ENCODE assay signal across 23 cellular contexts in the genomic region with DNA sequence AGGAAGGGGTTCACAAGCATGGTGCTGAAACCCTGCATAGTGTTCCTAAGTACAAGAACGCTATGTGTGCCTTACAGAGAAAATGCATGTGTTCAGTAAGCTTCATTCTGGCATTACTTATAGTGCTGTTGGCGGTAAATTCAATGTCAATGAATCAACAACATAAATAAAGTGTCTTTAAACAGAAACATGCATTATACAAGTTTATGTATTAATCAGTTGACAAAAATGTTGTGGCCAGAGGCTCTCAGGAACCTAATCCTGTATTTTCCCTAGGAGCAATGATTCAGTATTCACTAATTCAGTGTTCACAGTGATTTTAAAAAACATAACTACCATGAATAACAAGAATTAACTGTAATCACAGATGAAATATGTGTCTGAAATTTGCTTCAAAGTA. TPM values are rescaled to one million over a fixed set of nuclear protein-coding genes. Genes with fewer than 3 reads are reported as not detected.
DNase-seq lines count a peak whose midpoint lies in the region; ATAC-seq lines count a peak whose summit lies in the region.
"Had no signal": no experiment of that assay in that cellular context is flagged by ENCODE, and none has a peak within 500 bp of the region (broad histone marks: within the 10 kb centered on the region; RNA-seq: fewer than 3 reads in every experiment).

No MANE protein-coding gene starts in this region.

- peak; percentile 53 for DNase-seq in Daoy (ENCODE audit: low read depth)
- DNase-seq in RPMI7951 (ENCODE audit: low read depth) = peak; percentile 29
- DNase-seq in dedifferentiated amniotic fluid mesenchymal stem cell (ENCODE audit: extremely low spot score) = peak; percentile 53
- DNase-seq in iris pigment epithelial cell (ENCODE audit: low read depth) = peak; percentile 91
- no peak for DNase-seq in epidermal melanocyte (ENCODE audit: insufficient read length, low spot score)
- DNase-seq in stimulated activated naive CD8-positive, alpha-beta T cell treated with anti-CD3 and anti-CD28 coated beads, Interleukin-15, Interleukin-2, amounts not matched to agents 100 U/mL and 50 U/mL, for 24 hours = no peak
- no peak for DNase-seq in NCI-H748 treated with DMSO at 0.1 percent for 48 hours (lab: John Stamatoyannopoulos, UW)
- DNase-seq: activated CD4-positive, alpha-beta memory T cell treated with anti-CD3 and anti-CD28 coated beads, Interleukin-2, amount 10 ng/mL, durations not matched to agents 7 days and 5 days; BE2C; hippocampal formation; left ventricle myocardium superior; naive B cell; NCI-H1436; SK-N-SH; stimulated activated CD8-positive, alpha-beta memory T cell treated with anti-CD3 and anti-CD28 coated beads, Interleukin-4, amount 100 ng/mL, for 48 hours; T-helper 17 cell had no signal

- no peak for ATAC-seq in stimulated activated naive CD8-positive, alpha-beta T cell treated with anti-CD3 and anti-CD28 coated beads, Interleukin-15, Interleukin-2, amounts not matched to agents 100 U/mL and 50 U/mL, for 24 hours
- ATAC-seq in GM21526 (IDR thresholded peaks at IDR 0.05; ENCODE audit: low FRiP score, unreplicated experiment) = no peak
- ATAC-seq: activated CD4-positive, CD25-positive, alpha-beta regulatory T cell treated with anti-CD3 and anti-CD28 coated beads, Interleukin-2, amount 50 U/mL, for 24 hours; activated naive CD4-positive, alpha-beta T cell treated with anti-CD3 and anti-CD28 coated beads, Interleukin-2, amount 50 U/mL, for 72 hours; left ventricle myocardium superior; T-helper 17 cell had no signal

RNA-seq across cellular contexts. Expression of gene MYOCD, which starts 47.1 kb away (rescaled TPM):
- 1.4 and 2.5 TPM in 2 replicates for total RNA-seq in Daoy (2014; rRNA removed; shearing (Covaris generic))
- total RNA-seq in RPMI7951 (2014; rRNA removed; shearing (Covaris generic)) = not detected in 2 replicates
- total RNA-seq: activated CD4-positive, alpha-beta memory T cell treated with anti-CD3 and anti-CD28 coated beads, Interleukin-2, amount 10 ng/mL, durations not matched to agents 7 days and 5 days; activated naive CD4-positive, alpha-beta T cell treated with anti-CD3 and anti-CD28 coated beads, Interleukin-2, amount 50 U/mL, for 72 hours; activated T-helper 2 cell treated with anti-CD3 and anti-CD28 coated beads, Interferon-gamma antibody, Interleukin-2, Interleukin-4, amounts not matched to agents 10 μg/mL and 5 μg/mL and 100 μg/mL, durations not matched to agents 14 hours and 24 hours and 36 hours; endothelial cell of umbilical vein; OCI-LY7; pulmonary artery endothelial cell; T-helper 17 cell had no signal

Comparison
In these comparisons a context has a peak if more than half of its experiments do, and no peak if none do; other contexts are left out.
1. DNase-seq: peak in Daoy (single experiment), RPMI7951 (single experiment), dedifferentiated amniotic fluid mesenchymal stem cell (single experiment) and iris pigment epithelial cell (single experiment); none in epidermal melanocyte (single experiment), stimulated activated naive CD8-positive, alpha-beta T cell treated with anti-CD3 and anti-CD28 coated beads, Interleukin-15, Interleukin-2, amounts not matched to agents 100 U/mL and 50 U/mL, for 24 hours (single experiment) and NCI-H748 treated with DMSO at 0.1 percent for 48 hours (single experiment).